1 cellular context compared by ENCODE assay signal in the genomic region with DNA sequence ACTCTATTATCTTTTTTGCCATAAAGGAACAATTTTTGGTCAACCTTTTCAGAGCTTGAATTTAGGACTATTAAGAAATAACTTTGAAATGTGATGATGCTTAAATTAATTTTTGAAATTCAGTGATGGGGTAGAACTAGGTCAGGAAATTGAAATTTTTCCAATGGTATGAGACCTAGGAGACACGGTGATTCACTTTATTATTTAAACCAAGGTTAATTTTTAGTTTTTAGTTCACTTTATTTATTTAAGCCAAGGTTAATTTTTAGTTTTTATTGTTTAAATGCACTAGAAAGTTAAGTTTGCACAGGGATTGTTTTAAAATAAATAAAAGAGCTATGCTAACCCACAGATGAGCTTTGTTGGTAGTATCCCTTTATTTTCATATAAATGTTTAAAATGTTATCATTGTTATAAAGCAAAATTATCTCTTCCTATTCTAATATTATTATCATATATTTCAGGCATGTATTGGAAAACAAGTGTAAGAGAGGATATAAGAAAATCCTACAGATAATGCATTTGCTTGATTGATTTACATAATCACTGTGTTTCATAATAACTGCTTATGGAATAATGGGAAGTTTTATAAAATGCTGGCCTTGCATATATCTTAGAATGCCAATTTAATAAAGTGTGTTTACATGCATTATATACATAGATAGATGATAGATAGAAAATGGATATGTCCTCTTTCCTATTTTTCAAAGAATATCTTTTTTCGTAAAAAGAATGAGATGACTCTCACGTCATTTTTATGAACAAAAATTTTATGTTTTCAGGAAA.
TF ChIP-seq lines count a peak whose summit lies in the region.

No MANE protein-coding gene starts in this region.

TF ChIP-seq in HCT116, 20 proteins besides CTCF, POLR2A, EP300 and RAD21 (continued from another document):
- no peak for TF ChIP-seq EZH2phosphoT487 (IDR thresholded peaks at IDR 0.05; ENCODE audit: borderline replicate concordance)
- TF ChIP-seq, protein P1, sequence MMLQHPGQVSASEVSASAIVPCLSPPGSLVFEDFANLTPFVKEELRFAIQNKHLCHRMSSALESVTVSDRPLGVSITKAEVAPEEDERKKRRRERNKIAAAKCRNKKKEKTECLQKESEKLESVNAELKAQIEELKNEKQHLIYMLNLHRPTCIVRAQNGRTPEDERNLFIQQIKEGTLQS (IDR thresholded peaks at IDR 0.05): no peak
- TF ChIP-seq ZNF274 (IDR thresholded peaks at IDR 0.05; ENCODE audit: low read depth, low read length): no peak
- no peak for TF ChIP-seq SRF (IDR thresholded peaks at IDR 0.05; ENCODE audit: low read depth)
- TF ChIP-seq ELF1 (IDR thresholded peaks at IDR 0.05; ENCODE audit: borderline replicate concordance, low read depth): no peak
